8 cellular contexts compared by ENCODE assay signal in genomic region chr11:66857234-66857926, GRCh38. TPM values are rescaled to one million over a fixed set of nuclear protein-coding genes. Genes with fewer than 3 reads are reported as not detected.
DNase-seq lines count a peak whose midpoint lies in the region; ATAC-seq and TF ChIP-seq lines count a peak whose summit lies in the region.

No MANE protein-coding gene starts in this region.

- H3K4ac ChIP-seq in mesendoderm (ENCODE audit: low read depth, low read length), result peak overlapping the region; percentile 94

- H2BK120ac ChIP-seq in mesendoderm (ENCODE audit: low read depth, low read length), result peak overlapping the region; percentile 14

- H4K8ac ChIP-seq in mesendoderm (ENCODE audit: low read depth, low read length), result no peak overlapping the region

- no peaks in the 10 kb centered on the region for H3K36me3 Mint-ChIP-seq in CD8-positive, alpha-beta memory T cell

- H3K27ac ChIP-seq in CD8-positive, alpha-beta memory T cell (ENCODE audit: low read depth, low read length), result no peak overlapping the region
- H3K27ac ChIP-seq in mesendoderm (ENCODE audit: low read depth, low read length), result no peak overlapping the region

- peak overlapping the region; percentile 68 to 86 (median 79) for H3K4me3 Mint-ChIP-seq in CD8-positive, alpha-beta memory T cell

- no peak for TF ChIP-seq CTCF in astrocyte of the cerebellum (IDR thresholded peaks at IDR 0.05; ENCODE audit: low read depth, low read length, missing control alignments)

- POLR2A ChIA-PET in CD8-positive, alpha-beta memory T cell (lab: Charles Lee), result no interaction called here

- H3K9me3 Mint-ChIP-seq in CD8-positive, alpha-beta memory T cell, result no peaks in the 10 kb centered on the region

- H3K18ac ChIP-seq in mesendoderm (ENCODE audit: low read length), result peak overlapping the region; percentile 56

- in situ Hi-C loops in astrocyte of the cerebellum (cut with HindIII; ENCODE audit: low sequenced_read_pairs), result no loop called here

- peaks cover 5% of the 10 kb centered on the region for H3K79me2 ChIP-seq in mesendoderm (ENCODE audit: control insufficient read depth, insufficient read depth, low read length)

- peak overlapping the region; percentile 6 for H3K4me2 ChIP-seq in mesendoderm (ENCODE audit: low read length)

- H2AK5ac ChIP-seq in mesendoderm (ENCODE audit: low read length), result no peak overlapping the region

- H3K4me1 ChIP-seq in CD8-positive, alpha-beta memory T cell (ENCODE audit: insufficient read depth, low read length), result peaks cover 6% of the 10 kb centered on the region
- peaks cover 2% of the 10 kb centered on the region for H3K4me1 ChIP-seq in mesendoderm (ENCODE audit: control insufficient read depth, low read depth, low read length)

- CTCF ChIA-PET in CD8-positive, alpha-beta memory T cell (lab: Charles Lee), result no interaction called here

- peak; percentile 4 for ATAC-seq in HG03039 (IDR thresholded peaks at IDR 0.05; ENCODE audit: unreplicated experiment)
- ATAC-seq in HG02840 (IDR thresholded peaks at IDR 0.05; ENCODE audit: low FRiP score, unreplicated experiment), result no peak

- DNase-seq in CD8-positive, alpha-beta memory T cell, result no peak
- DNase-seq in astrocyte of the cerebellum (ENCODE audit: low read depth), result no peak
- peak; percentile 36 for DNase-seq in mesendoderm
- DNase-seq in inferior parietal cortex (ENCODE audit: extremely low spot score), result no peak
- DNase-seq in SHP77 treated with DMSO at 0.1 percent for 48 hours (lab: John Stamatoyannopoulos, UW), result no peak
- no peak for DNase-seq in activated CD4-positive, alpha-beta T cell treated with anti-CD3 and anti-CD28 coated beads, Interleukin-2, amount 50 U/mL, for 4 hours

- peak overlapping the region; percentile 92 for H3K9ac ChIP-seq in mesendoderm (ENCODE audit: low read length)

- peaks cover 6 to 7% (median 6%) of the 10 kb centered on the region in 3 donors for H3K4me1 Mint-ChIP-seq in CD8-positive, alpha-beta memory T cell

- peak overlapping the region; percentile 99 for H3K56ac ChIP-seq in mesendoderm (ENCODE audit: low read length)

- H3K79me1 ChIP-seq in mesendoderm (ENCODE audit: low read length), result no peaks in the 10 kb centered on the region

- H2BK5ac ChIP-seq in mesendoderm (ENCODE audit: low read length), result no peak overlapping the region

- no peak overlapping the region for H4K5ac ChIP-seq in mesendoderm (ENCODE audit: low read length)

- WGBS in mesendoderm (ENCODE audit: extremely low coverage, insufficient coverage, low lambda C conversion rate), result no CpG with 5 or more reads among the region's 47 CpGs

- H3K9me3 ChIP-seq in CD8-positive, alpha-beta memory T cell (ENCODE audit: low read length), result no peaks in the 10 kb centered on the region

- no peaks in the 10 kb centered on the region for H3K27me3 Mint-ChIP-seq in CD8-positive, alpha-beta memory T cell

- no peak overlapping the region for H2BK15ac ChIP-seq in mesendoderm (replicated peaks; ENCODE audit: low read depth)

- H3K4me3 ChIP-seq in CD8-positive, alpha-beta memory T cell (ENCODE audit: low read length), result no peak overlapping the region
- H3K4me3 ChIP-seq in astrocyte of the cerebellum (ENCODE audit: low read depth, low read length), result peak overlapping the region; percentile 67
- peak overlapping the region; percentile 82 for H3K4me3 ChIP-seq in mesendoderm (ENCODE audit: low read length)

- H3K27ac Mint-ChIP-seq in CD8-positive, alpha-beta memory T cell, result peak overlapping the region in 2 of 8 donors; percentile 45 to 46

- no peaks in the 10 kb centered on the region for H3K27me3 ChIP-seq in CD8-positive, alpha-beta memory T cell (ENCODE audit: insufficient read depth, low read length, poor library complexity, severe bottlenecking)
- no peaks in the 10 kb centered on the region for H3K27me3 ChIP-seq in mesendoderm (ENCODE audit: insufficient read depth, low read length, poor library complexity)

- no peak overlapping the region for H3K23ac ChIP-seq in mesendoderm (ENCODE audit: low read length)

- H3K36me3 ChIP-seq in CD8-positive, alpha-beta memory T cell (ENCODE audit: insufficient read depth, low read length), result no peaks in the 10 kb centered on the region
- H3K36me3 ChIP-seq in mesendoderm (ENCODE audit: control insufficient read depth, insufficient read depth, low read length), result no peaks in the 10 kb centered on the region

RNA-seq across cellular contexts. Expression of gene LRFN4, which starts 0.5 kb away (rescaled TPM):
- total RNA-seq in CD8-positive, alpha-beta memory T cell, result 10 to 100 TPM; 35.5 to 42.8 TPM
- 2.2 TPM for polyA plus RNA-seq in CD8-positive, alpha-beta memory T cell
- polyA plus RNA-seq in mesendoderm (2013, experiment 1 of 2), result 27.4 TPM
- polyA plus RNA-seq in mesendoderm (2013, experiment 2 of 2), result 27.5 TPM

RNA-seq across cellular contexts. Expression of gene RCE1, which starts 14.1 kb away (rescaled TPM):
- total RNA-seq in CD8-positive, alpha-beta memory T cell, result 10 to 100 TPM; 34.1 to 41.2 TPM
- 32.8 TPM for polyA plus RNA-seq in CD8-positive, alpha-beta memory T cell
- 30.1 TPM for polyA plus RNA-seq in mesendoderm (2013, experiment 1 of 2)
- 29.0 TPM for polyA plus RNA-seq in mesendoderm (2013, experiment 2 of 2)
